In genomic region chr11:69393178-69393832, GRCh38 we compare ENCODE assay signal across 26 cellular contexts.
"Had no signal": no experiment of that assay in that cellular context is flagged by ENCODE, and none has a peak within 500 bp of the region (broad histone marks: within the 10 kb centered on the region; RNA-seq: fewer than 3 reads in every experiment).

No MANE protein-coding gene starts in this region.

- H3K27ac ChIP-seq: brain microvascular endothelial cell, cardiac muscle cell, SJCRH30, VCaP had no signal

- H3K4me1 ChIP-seq: SJCRH30 had no signal

- H3K9ac ChIP-seq: SK-N-SH had no signal

- H3K4me3 ChIP-seq: cardiac muscle cell, SJCRH30 had no signal

- DNase-seq: activated CD4-positive, alpha-beta memory T cell treated with anti-CD3 and anti-CD28 coated beads, Interleukin-2, amount 10 ng/mL, durations not matched to agents 7 days and 5 days; activated CD4-positive, alpha-beta T cell treated with anti-CD3 and anti-CD28 coated beads for 36 hours; activated CD4-positive, alpha-beta T cell treated with anti-CD3 and anti-CD28 coated beads, Interleukin-2, amount 50 U/mL, for 1 hour; activated gamma-delta T cell treated with Interleukin-2 at 50 U/mL for 16 hours; activated naive CD4-positive, alpha-beta T cell treated with anti-CD3 and anti-CD28 coated beads, Interleukin-2, amount 10 ng/mL, durations not matched to agents 7 days and 5 days; activated naive CD8-positive, alpha-beta T cell treated with anti-CD3 and anti-CD28 coated beads for 36 hours; activated T-cell treated with anti-CD3 and anti-CD28 coated beads for 4 hours; activated T-cell treated with anti-CD3 and anti-CD28 coated beads, Interleukin-2, amount 50 U/mL, for 48 hours; brain microvascular endothelial cell; Kasumi-1; NCI-H1048; NCI-H1694; NCI-H2029; NCI-H2107; NCI-H510A treated with DMSO at 0.1 percent for 48 hours; NCI-H69; NK-92 treated with Interleukin-12 subunit alpha and Interleukin-12 subunit beta, amount 100 ng/mL, for 24 hours; OCI-M1; RPMI8226; SK-N-SH; T-helper 1 cell had no signal

- H3K9me3 ChIP-seq: SK-N-SH had no signal

- H3K36me3 Mint-ChIP-seq: activated naive CD4-positive, alpha-beta T cell treated with anti-CD3 and anti-CD28 coated beads, Interleukin-2, amount 10 ng/mL, durations not matched to agents 7 days and 5 days; activated naive CD8-positive, alpha-beta T cell treated with anti-CD3 and anti-CD28 coated beads for 36 hours had no signal

- H3K27me3 ChIP-seq: brain microvascular endothelial cell, cardiac muscle cell, SJCRH30 had no signal

- H3K36me3 ChIP-seq: brain microvascular endothelial cell, cardiac muscle cell, SJCRH30 had no signal

- H3K27ac Mint-ChIP-seq: activated CD4-positive, alpha-beta memory T cell treated with anti-CD3 and anti-CD28 coated beads, Interleukin-2, amount 10 ng/mL, durations not matched to agents 7 days and 5 days; activated CD4-positive, alpha-beta T cell treated with anti-CD3 and anti-CD28 coated beads for 36 hours; activated naive CD4-positive, alpha-beta T cell treated with anti-CD3 and anti-CD28 coated beads, Interleukin-2, amount 10 ng/mL, durations not matched to agents 7 days and 5 days; activated naive CD8-positive, alpha-beta T cell treated with anti-CD3 and anti-CD28 coated beads for 36 hours; activated T-helper 2 cell treated with anti-CD3 and anti-CD28 coated beads, Interferon-gamma antibody, Interleukin-2, Interleukin-4, amounts not matched to agents 10 μg/mL and 5 μg/mL and 100 μg/mL, durations not matched to agents 14 hours and 24 hours and 36 hours had no signal

- ATAC-seq: activated CD4-positive, alpha-beta T cell treated with anti-CD3 and anti-CD28 coated beads for 36 hours; Panc1 had no signal

- H3K27me3 Mint-ChIP-seq: activated CD4-positive, alpha-beta memory T cell treated with anti-CD3 and anti-CD28 coated beads, Interleukin-2, amount 10 ng/mL, durations not matched to agents 7 days and 5 days; activated naive CD8-positive, alpha-beta T cell treated with anti-CD3 and anti-CD28 coated beads for 36 hours had no signal

- H3K4me1 Mint-ChIP-seq: activated CD4-positive, alpha-beta memory T cell treated with anti-CD3 and anti-CD28 coated beads, Interleukin-2, amount 10 ng/mL, durations not matched to agents 7 days and 5 days; activated CD4-positive, alpha-beta T cell treated with anti-CD3 and anti-CD28 coated beads for 36 hours; activated naive CD4-positive, alpha-beta T cell treated with anti-CD3 and anti-CD28 coated beads, Interleukin-2, amount 10 ng/mL, durations not matched to agents 7 days and 5 days; activated naive CD8-positive, alpha-beta T cell treated with anti-CD3 and anti-CD28 coated beads for 36 hours had no signal

- H3K4me2 ChIP-seq: SK-N-SH had no signal

- H3K4me3 Mint-ChIP-seq: activated CD4-positive, alpha-beta memory T cell treated with anti-CD3 and anti-CD28 coated beads, Interleukin-2, amount 10 ng/mL, durations not matched to agents 7 days and 5 days; activated CD4-positive, alpha-beta T cell treated with anti-CD3 and anti-CD28 coated beads for 36 hours; activated naive CD4-positive, alpha-beta T cell treated with anti-CD3 and anti-CD28 coated beads, Interleukin-2, amount 10 ng/mL, durations not matched to agents 7 days and 5 days; activated naive CD8-positive, alpha-beta T cell treated with anti-CD3 and anti-CD28 coated beads for 36 hours had no signal
